26 cellular contexts compared by ENCODE assay signal in the genomic region with DNA sequence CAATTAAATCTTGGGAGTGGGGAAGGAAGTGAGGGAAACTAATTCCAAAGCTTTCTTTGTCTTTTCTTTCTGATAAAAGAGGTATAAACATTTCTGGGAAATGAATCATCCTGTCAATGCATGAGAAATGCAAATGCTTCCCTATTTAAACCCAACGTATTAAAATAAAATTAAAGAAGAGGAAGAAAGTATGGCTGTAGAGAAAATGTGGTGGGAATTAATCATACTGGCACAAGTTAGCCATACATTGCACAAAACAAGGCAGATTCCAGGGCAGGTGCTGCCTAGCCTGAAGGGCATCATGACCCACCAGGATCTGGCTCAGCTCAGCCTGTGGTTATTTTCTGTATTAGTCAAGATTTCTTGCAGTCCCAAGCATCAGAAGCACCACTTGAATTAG.
DNase-seq lines count a peak whose midpoint lies in the region; ATAC-seq and TF ChIP-seq lines count a peak whose summit lies in the region.
"Had no signal": no experiment of that assay in that cellular context is flagged by ENCODE, and none has a peak within 500 bp of the region (broad histone marks: within the 10 kb centered on the region; RNA-seq: fewer than 3 reads in every experiment).

No MANE protein-coding gene starts in this region.

- no peak overlapping the region for H3K27ac Mint-ChIP-seq in T-helper 17 cell
- H3K27ac Mint-ChIP-seq: brain; effector memory CD8-positive, alpha-beta T cell; mesothelial cell of epicardium had no signal

- H3K4me3 ChIP-seq in AG10803 (ENCODE audit: low read length) (no peak overlapping the region), adipocyte (ENCODE audit: low read length) (no peak overlapping the region), mucosa of descending colon (no peak overlapping the region)
- H3K4me3 ChIP-seq: tibial nerve had no signal

- no peaks in the 10 kb centered on the region for H3K9me3 ChIP-seq in adipocyte (ENCODE audit: control insufficient read depth, low read length)
- no peaks in the 10 kb centered on the region for H3K9me3 ChIP-seq in T-helper 17 cell (ENCODE audit: control insufficient read depth, low read length, poor library complexity, severe bottlenecking)
- H3K9me3 ChIP-seq in mucosa of descending colon: no peaks in the 10 kb centered on the region
- H3K9me3 ChIP-seq: BE2C, tibial nerve had no signal

- H3K27me3 ChIP-seq in adipocyte (replicated peaks; ENCODE audit: control insufficient read depth, insufficient read depth, low read length): no peaks in the 10 kb centered on the region
- H3K27me3 ChIP-seq: BE2C, tibial nerve had no signal

- peak; percentile 5 for DNase-seq in AG10803 (ENCODE audit: low read depth)
- DNase-seq in HT1080 (ENCODE audit: low read depth): peak; percentile 92
- DNase-seq in adipocyte (ENCODE audit: low read depth): peak; percentile 17
- peak; percentile 35 for DNase-seq in foreskin melanocyte
- DNase-seq in globus pallidus (ENCODE audit: low spot score): no peak
- DNase-seq in T-helper 17 cell: no peak
- no peak for DNase-seq in 8988T
- DNase-seq in mucosa of descending colon: no peak
- DNase-seq: activated CD4-positive, CD25-positive, alpha-beta regulatory T cell; BE2C; DMS 273 treated with DMSO at 0.1 percent for 48 hours; effector memory CD8-positive, alpha-beta T cell; glutamatergic neuron; GOT3; islet precursor cell; Karpas-422; NCI-H1694; NCI-H446 treated with DMSO at 0.1 percent for 48 hours; nucleus accumbens; OCI-M1; stimulated activated CD4-positive, alpha-beta T cell treated with anti-CD3 and anti-CD28 coated beads, Interleukin-2, amount 100 ng/mL, for 48 hours; SW 1271 had no signal

- H3K27me3 Mint-ChIP-seq in T-helper 17 cell: peaks cover 10% of the 10 kb centered on the region
- H3K27me3 Mint-ChIP-seq: brain had no signal

- peaks cover 15% of the 10 kb centered on the region for H3K4me1 ChIP-seq in adipocyte (ENCODE audit: control insufficient read depth, insufficient read depth, low read length)
- H3K4me1 ChIP-seq in mucosa of descending colon (ENCODE audit: low read depth): no peaks in the 10 kb centered on the region
- H3K4me1 ChIP-seq: BE2C had no signal

- ATAC-seq in T-helper 17 cell: no peak
- no peak for ATAC-seq in mucosa of descending colon
- ATAC-seq: effector memory CD8-positive, alpha-beta T cell; sciatic nerve had no signal

- H3K36me3 ChIP-seq in adipocyte (ENCODE audit: control insufficient read depth, insufficient read depth, low read length, severe bottlenecking): no peaks in the 10 kb centered on the region
- no peaks in the 10 kb centered on the region for H3K36me3 ChIP-seq in mucosa of descending colon (ENCODE audit: low read depth)
- H3K36me3 ChIP-seq: BE2C, tibial nerve had no signal

- H3K36me3 Mint-ChIP-seq in T-helper 17 cell (ENCODE audit: low read depth): no peaks in the 10 kb centered on the region
- H3K36me3 Mint-ChIP-seq: brain, mesothelial cell of epicardium had no signal

- H3K9ac ChIP-seq in adipocyte (ENCODE audit: low read length): no peak overlapping the region

- no peaks in the 10 kb centered on the region for H3K4me1 Mint-ChIP-seq in T-helper 17 cell

- intact Hi-C loops in mucosa of descending colon (cut with DNase I, micrococcal nuclease): no loop called here

- no peak overlapping the region for H3K4me3 Mint-ChIP-seq in T-helper 17 cell
- H3K4me3 Mint-ChIP-seq: brain; effector memory CD8-positive, alpha-beta T cell; mesothelial cell of epicardium had no signal

- no peak for TF ChIP-seq CTCF in AG10803 (conservative IDR thresholded peaks at IDR 0.05; ENCODE audit: low read length)
- TF ChIP-seq CTCF in mucosa of descending colon (IDR thresholded peaks at IDR 0.05): no peak

Comparison
In these comparisons a context has a peak if more than half of its experiments do, and no peak if none do; other contexts are left out.
1. DNase-seq: peak in AG10803 (single experiment), HT1080 (single experiment), adipocyte (single experiment) and foreskin melanocyte (single experiment); none in globus pallidus (single experiment), T-helper 17 cell (0 of 3), 8988T (single experiment) and mucosa of descending colon (0 of 3).